Comparison of ENCODE assay signal across 31 cellular contexts in the genomic region with DNA sequence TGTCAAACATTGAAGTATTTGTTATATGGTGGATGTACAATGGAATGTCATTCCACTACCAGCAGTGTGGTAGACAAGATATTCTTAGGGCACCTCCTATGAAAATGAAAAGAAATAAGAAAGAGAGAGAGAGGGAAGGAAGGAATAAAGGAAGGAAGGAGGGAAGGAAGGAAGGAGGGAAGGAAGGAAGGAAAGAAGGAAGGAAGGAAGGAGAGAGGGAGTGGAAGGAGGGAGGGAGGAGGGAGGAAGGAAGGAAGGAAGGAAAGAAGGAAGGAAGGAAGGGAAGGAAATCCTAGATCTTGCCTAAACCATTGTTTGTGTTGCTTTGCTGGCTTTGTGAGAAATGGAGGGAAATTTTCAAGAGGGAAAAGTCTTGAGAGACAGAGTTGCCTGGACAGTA. TPM values are rescaled to one million over a fixed set of nuclear protein-coding genes. Genes with fewer than 3 reads are reported as not detected.
"Had no signal": no experiment of that assay in that cellular context is flagged by ENCODE, and none has a peak within 500 bp of the region (broad histone marks: within the 10 kb centered on the region; RNA-seq: fewer than 3 reads in every experiment).

No MANE protein-coding gene starts in this region.

- H3K4me1 ChIP-seq: ascending aorta had no signal

- H3K27me3 ChIP-seq: ascending aorta had no signal

- H3K27ac ChIP-seq: ascending aorta, cardiac muscle cell, VCaP had no signal

- FAIRE-seq: bronchial epithelial cell, TTC549 had no signal

- H3K4me3 ChIP-seq: ascending aorta, cardiac muscle cell had no signal

- DNase-seq: activated B cell treated with CpG ODN at 0.5 μM for 24 hours; activated CD4-positive, alpha-beta memory T cell treated with anti-CD3 and anti-CD28 coated beads for 36 hours; activated CD4-positive, alpha-beta T cell treated with anti-CD3 and anti-CD28 coated beads for 4 hours; activated CD4-positive, alpha-beta T cell treated with anti-CD3 and anti-CD28 coated beads, Interleukin-2, amount 10 ng/mL, durations not matched to agents 24 days and 14 days; activated CD4-positive, alpha-beta T cell treated with anti-CD3 and anti-CD28 coated beads, Interleukin-2, amount 50 U/mL, for 1 hour; activated CD4-positive, alpha-beta T cell treated with anti-CD3 and anti-CD28 coated beads, Interleukin-2, amount 50 U/mL, for 4 hours; activated CD4-positive, CD25-positive, alpha-beta regulatory T cell treated with anti-CD3 and anti-CD28 coated beads, Interleukin-2, amount 50 U/mL, for 72 hours; activated CD8-positive, alpha-beta memory T cell treated with anti-CD3 and anti-CD28 coated beads, Interleukin-2, amount 50 U/mL, for 4 hours; activated CD8-positive, alpha-beta T cell treated with anti-CD3 and anti-CD28 coated beads for 36 hours; activated effector memory CD4-positive, alpha-beta T cell treated with Interleukin-2 at 50 U/mL for 16 hours; activated gamma-delta T cell; activated naive CD4-positive, alpha-beta T cell treated with anti-CD3 and anti-CD28 coated beads, Interleukin-2, amount 10 ng/mL, durations not matched to agents 7 days and 5 days; activated naive CD4-positive, alpha-beta T cell treated with Interleukin-2 at 50 U/mL for 16 hours; activated naive CD8-positive, alpha-beta T cell treated with anti-CD3 and anti-CD28 coated beads, Interleukin-2, amount 10 ng/mL, durations not matched to agents 7 days and 5 days; activated naive CD8-positive, alpha-beta T cell treated with anti-CD3 and anti-CD28 coated beads, Interleukin-2, amount 50 U/mL, for 24 hours; activated T-cell treated with anti-CD3 and anti-CD28 coated beads for 4 hours; activated T-cell treated with anti-CD3 and anti-CD28 coated beads, Interleukin-2, amount 50 U/mL, for 1 hour; activated T-cell treated with anti-CD3 and anti-CD28 coated beads, Interleukin-2, amount 50 U/mL, for 4 hours; activated T-cell treated with anti-CD3 and anti-CD28 coated beads, Interleukin-2, amount 50 U/mL, for 72 hours; amygdala; anterior cingulate cortex; caudate nucleus; cerebellar nuclear complex; T-helper 2 cell; T-helper 9 cell had no signal

- ATAC-seq: activated CD8-positive, alpha-beta T cell treated with anti-CD3 and anti-CD28 coated beads for 36 hours; activated naive CD8-positive, alpha-beta T cell treated with anti-CD3 and anti-CD28 coated beads, Interleukin-2, amount 50 U/mL, for 24 hours; activated T-cell treated with anti-CD3 and anti-CD28 coated beads, Interleukin-2, amount 50 U/mL, for 4 hours; activated T-cell treated with anti-CD3 and anti-CD28 coated beads, Interleukin-2, amount 50 U/mL, for 72 hours had no signal

- H3K36me3 ChIP-seq: ascending aorta, cardiac muscle cell had no signal

RNA-seq across cellular contexts. Expression of gene TCF7L1, which starts 50.1 kb away (rescaled TPM):
- total RNA-seq: activated CD8-positive, alpha-beta memory T cell treated with anti-CD3 and anti-CD28 coated beads for 36 hours; activated CD8-positive, alpha-beta T cell treated with anti-CD3 and anti-CD28 coated beads for 36 hours; activated naive CD8-positive, alpha-beta T cell treated with anti-CD3 and anti-CD28 coated beads, Interleukin-2, amount 10 ng/mL, durations not matched to agents 7 days and 5 days had no signal
